In the genomic region with DNA sequence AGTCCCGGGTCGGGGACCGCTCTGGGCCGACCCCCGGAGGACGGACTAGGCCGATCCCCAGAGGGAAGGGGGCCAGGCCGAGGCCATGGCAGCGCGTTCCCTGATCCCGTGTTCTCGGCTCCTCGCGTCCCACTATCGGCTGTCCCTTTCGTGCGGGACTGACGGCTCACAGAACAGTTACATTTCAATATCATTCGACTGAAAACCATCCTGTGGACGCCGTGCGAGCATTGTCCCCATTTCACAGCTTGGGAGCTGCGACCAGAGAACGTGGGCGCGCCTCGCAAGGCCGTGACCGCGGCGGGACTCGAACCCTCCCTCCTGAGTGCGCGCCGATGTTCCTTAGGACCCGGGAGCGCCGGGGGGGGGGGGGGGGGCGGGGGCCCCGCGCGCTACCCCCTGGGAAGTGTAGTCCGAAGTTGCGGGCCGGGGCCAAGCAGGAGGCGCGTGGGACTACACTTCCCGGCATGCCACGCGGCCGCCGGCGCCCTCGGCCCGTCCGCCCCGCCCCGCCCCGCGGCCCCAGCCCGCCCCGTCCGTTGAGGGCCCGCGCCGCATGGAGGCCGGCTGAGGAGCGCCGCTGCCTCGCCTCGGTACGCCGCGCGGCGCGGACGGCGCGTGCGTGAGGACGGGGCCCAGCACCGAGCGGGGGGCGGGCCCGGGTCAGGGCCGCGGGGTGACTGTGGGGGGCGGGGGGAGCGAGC, we compare ENCODE assay signal across 8 cellular contexts. TPM values are rescaled to one million over a fixed set of nuclear protein-coding genes. Genes with fewer than 3 reads are reported as not detected.
A peak's percentile ranks its signal among the peaks of the same experiment; 100 is the strongest.
DNase-seq lines count a peak whose midpoint lies in the region; ATAC-seq, FAIRE-seq and TF ChIP-seq lines count a peak whose summit lies in the region.

A gene with protein sequence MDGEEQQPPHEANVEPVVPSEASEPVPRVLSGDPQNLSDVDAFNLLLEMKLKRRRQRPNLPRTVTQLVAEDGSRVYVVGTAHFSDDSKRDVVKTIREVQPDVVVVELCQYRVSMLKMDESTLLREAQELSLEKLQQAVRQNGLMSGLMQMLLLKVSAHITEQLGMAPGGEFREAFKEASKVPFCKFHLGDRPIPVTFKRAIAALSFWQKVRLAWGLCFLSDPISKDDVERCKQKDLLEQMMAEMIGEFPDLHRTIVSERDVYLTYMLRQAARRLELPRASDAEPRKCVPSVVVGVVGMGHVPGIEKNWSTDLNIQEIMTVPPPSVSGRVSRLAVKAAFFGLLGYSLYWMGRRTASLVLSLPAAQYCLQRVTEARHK (plus strand): TSS at position 530 of the 704 bp plus-strand sequence. CDS start 7,148 bp downstream, outside the sequence.

- H3K4me3 Mint-ChIP-seq in natural killer cell treated with Interleukin-12 subunit alpha and Interleukin-12 subunit beta and Interleukin-15 and Interleukin-18, amount 100 ng/mL, for 72 hours = peak within 1 kb of the TSS; percentile 98
- H3K4me3 Mint-ChIP-seq in stimulated activated naive B cell treated with anti-CD40 and anti-IgM and Interleukin-4, amounts not matched to agents 10 μg/mL and 1 μg/mL and 100 μg/mL, for 72 hours = peak within 1 kb of the TSS; percentile 93 to 96

- peaks cover 22 to 24% of the 10 kb centered on the region in 2 donors for H3K4me1 Mint-ChIP-seq in natural killer cell treated with Interleukin-12 subunit alpha and Interleukin-12 subunit beta and Interleukin-15 and Interleukin-18, amount 100 ng/mL, for 72 hours (ENCODE audit: low read depth in 2 of 2)
- peaks cover 28 to 54% of the 10 kb centered on the region in 2 donors for H3K4me1 Mint-ChIP-seq in stimulated activated naive B cell treated with anti-CD40 and anti-IgM and Interleukin-4, amounts not matched to agents 10 μg/mL and 1 μg/mL and 100 μg/mL, for 72 hours

- DNase-seq in GM18507 (ENCODE audit: extremely low spot score, insufficient read length, low read depth) (peak; percentile 93), HuH-7 (ENCODE audit: low spot score) (peak; percentile 95), SHP77 (lab: John Stamatoyannopoulos, UW) (peak; percentile 89 to 95), fibroblast of pulmonary artery (ENCODE audit: low read depth) (peak; percentile 89)
- DNase-seq in activated effector memory CD4-positive, alpha-beta T cell treated with Interleukin-2 at 50 U/mL for 16 hours = peak; percentile 83
- peak; percentile 94 for DNase-seq in natural killer cell treated with Interleukin-12 subunit alpha and Interleukin-12 subunit beta and Interleukin-15 and Interleukin-18, amount 100 ng/mL, for 72 hours (ENCODE audit: low spot score)
- peak; percentile 84 for DNase-seq in stimulated activated naive B cell treated with anti-CD40 and anti-IgM and Interleukin-4, amounts not matched to agents 10 μg/mL and 1 μg/mL and 100 μg/mL, for 72 hours

- peak; percentile 53 for FAIRE-seq in GM18507 (lab: Jason Lieb, UNC)

- H3K9me3 Mint-ChIP-seq in natural killer cell treated with Interleukin-12 subunit alpha and Interleukin-12 subunit beta and Interleukin-15 and Interleukin-18, amount 100 ng/mL, for 72 hours = no peaks in the 10 kb centered on the region
- H3K9me3 Mint-ChIP-seq in stimulated activated naive B cell treated with anti-CD40 and anti-IgM and Interleukin-4, amounts not matched to agents 10 μg/mL and 1 μg/mL and 100 μg/mL, for 72 hours = no peaks in the 10 kb centered on the region

- peak; percentile 92 to 94 for ATAC-seq in natural killer cell treated with Interleukin-12 subunit alpha and Interleukin-12 subunit beta and Interleukin-15 and Interleukin-18, amount 100 ng/mL, for 72 hours
- peak; percentile 57 to 70 for ATAC-seq in stimulated activated naive B cell treated with anti-CD40 and anti-IgM and Interleukin-4, amounts not matched to agents 10 μg/mL and 1 μg/mL and 100 μg/mL, for 72 hours (replicated peaks)

- H3K36me3 Mint-ChIP-seq in natural killer cell treated with Interleukin-12 subunit alpha and Interleukin-12 subunit beta and Interleukin-15 and Interleukin-18, amount 100 ng/mL, for 72 hours = no peaks in the 10 kb centered on the region
- H3K36me3 Mint-ChIP-seq in stimulated activated naive B cell treated with anti-CD40 and anti-IgM and Interleukin-4, amounts not matched to agents 10 μg/mL and 1 μg/mL and 100 μg/mL, for 72 hours = peaks cover 3 to 10% of the 10 kb centered on the region in 2 donors

- no peaks in the 10 kb centered on the region for H3K27me3 Mint-ChIP-seq in natural killer cell treated with Interleukin-12 subunit alpha and Interleukin-12 subunit beta and Interleukin-15 and Interleukin-18, amount 100 ng/mL, for 72 hours
- no peaks in the 10 kb centered on the region for H3K27me3 Mint-ChIP-seq in stimulated activated naive B cell treated with anti-CD40 and anti-IgM and Interleukin-4, amounts not matched to agents 10 μg/mL and 1 μg/mL and 100 μg/mL, for 72 hours

- peak within 1 kb of the TSS; percentile 80 for H3K27ac ChIP-seq in 22Rv1

- H3K4me3 ChIP-seq in fibroblast of pulmonary artery (replicated peaks; ENCODE audit: low read depth, low read length) = peak within 1 kb of the TSS; percentile 69

- H3K27ac Mint-ChIP-seq in natural killer cell treated with Interleukin-12 subunit alpha and Interleukin-12 subunit beta and Interleukin-15 and Interleukin-18, amount 100 ng/mL, for 72 hours = peak within 1 kb of the TSS; percentile 84 to 93
- H3K27ac Mint-ChIP-seq in stimulated activated naive B cell treated with anti-CD40 and anti-IgM and Interleukin-4, amounts not matched to agents 10 μg/mL and 1 μg/mL and 100 μg/mL, for 72 hours = peak within 1 kb of the TSS; percentile 93

- TF ChIP-seq CTCF in 22Rv1 (IDR thresholded peaks at IDR 0.05) (no peak), fibroblast of pulmonary artery (IDR thresholded peaks at IDR 0.05; ENCODE audit: low read length, missing control alignments) (no peak)

RNA-seq across cellular contexts. Expression of the gene that starts here (rescaled TPM):
- 100 to 1,000 TPM in 1 of 2 donors, 10 to 100 TPM in 1; 71.0 to 139 TPM for total RNA-seq in natural killer cell treated with Interleukin-12 subunit alpha and Interleukin-12 subunit beta and Interleukin-15 and Interleukin-18, amount 100 ng/mL, for 72 hours

Comparison
In these comparisons a context has a peak if more than half of its experiments do, and no peak if none do; other contexts are left out.
1. Peak in every context shown above with its lines: DNase-seq, ATAC-seq, H3K4me3 ChIP-seq and H3K27ac ChIP-seq.